15 cellular contexts compared by ENCODE assay signal in genomic region chr15:88681610-88682221, GRCh38. TPM values are rescaled to one million over a fixed set of nuclear protein-coding genes. Genes with fewer than 3 reads are reported as not detected.
DNase-seq lines count a peak whose midpoint lies in the region; ATAC-seq and TF ChIP-seq lines count a peak whose summit lies in the region.
"Had no signal": no experiment of that assay in that cellular context is flagged by ENCODE, and none has a peak within 500 bp of the region (broad histone marks: within the 10 kb centered on the region; RNA-seq: fewer than 3 reads in every experiment).

No MANE protein-coding gene starts in this region.

- no peaks in the 10 kb centered on the region for H3K79me1 ChIP-seq in neuronal stem cell (ENCODE audit: low read depth, low read length)

- no peak overlapping the region for H2AK5ac ChIP-seq in neuronal stem cell (ENCODE audit: low read depth, low read length)

- H2BK12ac ChIP-seq in neuronal stem cell (ENCODE audit: low read length), result no peak overlapping the region

- H3K36me3 ChIP-seq in right atrium auricular region (no peaks in the 10 kb centered on the region), neuronal stem cell (replicated peaks in 1 of 2; ENCODE audit: control insufficient read depth in 2 of 2, insufficient read depth in 2 of 2, low read length in 2 of 2) (no peaks in the 10 kb centered on the region)
- H3K36me3 ChIP-seq: tibial artery had no signal

- H4K91ac ChIP-seq in neuronal stem cell (ENCODE audit: low read depth, low read length, poor library complexity), result no peak overlapping the region

- no peak overlapping the region for H4K8ac ChIP-seq in neuronal stem cell (ENCODE audit: low read depth, low read length)

- H2BK120ac ChIP-seq in neuronal stem cell (ENCODE audit: low read depth, low read length), result no peak overlapping the region

- H3K9me3 ChIP-seq in right atrium auricular region (no peaks in the 10 kb centered on the region), neuronal stem cell (replicated peaks in 1 of 2; ENCODE audit: control insufficient read depth in 2 of 2, insufficient read depth in 1 of 2, low read depth in 1 of 2, low read length in 2 of 2) (no peaks in the 10 kb centered on the region)
- H3K9me3 ChIP-seq: tibial artery had no signal

- ATAC-seq in Right ventricle myocardium inferior, result peak; percentile 56
- ATAC-seq: activated CD8-positive, alpha-beta T cell treated with anti-CD3 and anti-CD28 coated beads for 36 hours; PC-3 had no signal

- intact Hi-C loops in Right ventricle myocardium inferior (cut with DNase I) (loop anchor here (10.0 kb wide), 1 partner anchor 133 kb away; no protein-coding TSS in a partner anchor), cardiac septum (cut with DNase I) (no loop called here)

- no peak overlapping the region for H2BK5ac ChIP-seq in neuronal stem cell (ENCODE audit: low read length)

- peak overlapping the region; percentile 69 for H3K23ac ChIP-seq in neuronal stem cell (ENCODE audit: low read depth, low read length, poor library complexity)

- no CpG with 5 or more reads among the region's 13 CpGs for WGBS in neuronal stem cell (ENCODE audit: extremely low coverage in 2 of 2, insufficient read length in 2 of 2, insufficient replicate concordance in 1 of 2), 2 donors

- H3K18ac ChIP-seq in neuronal stem cell (ENCODE audit: low read length), result peak overlapping the region; percentile 49

- no peak for DNase-seq in Right ventricle myocardium inferior (ENCODE audit: missing footprints)
- no peak for DNase-seq in cardiac septum (ENCODE audit: low spot score)
- DNase-seq in right atrium auricular region (ENCODE audit: low spot score), result peak; percentile 54
- DNase-seq in neuronal stem cell (ENCODE audit: low spot score), result no peak
- DNase-seq in CD1c-positive myeloid dendritic cell (ENCODE audit: extremely low spot score), result no peak
- no peak for DNase-seq in DMS79 treated with DMSO at 0.1 percent for 48 hours (lab: John Stamatoyannopoulos, UW)
- no peak for DNase-seq in activated CD4-positive, alpha-beta T cell treated with anti-CD3 and anti-CD28 coated beads for 4 hours
- no peak for DNase-seq in G401 (ENCODE audit: low spot score)
- DNase-seq: activated CD8-positive, alpha-beta T cell treated with anti-CD3 and anti-CD28 coated beads for 36 hours; CD4-positive, alpha-beta T cell; H9; NCI-H187 treated with DMSO at 0.1 percent for 48 hours; PC-3; retina; tibial artery had no signal

- no peak for TF ChIP-seq CTCF in right atrium auricular region (IDR thresholded peaks at IDR 0.05)

- no peak overlapping the region for H3K9ac ChIP-seq in neuronal stem cell (ENCODE audit: low read depth, low read length, poor library complexity)

- H2BK15ac ChIP-seq in neuronal stem cell (ENCODE audit: low read length), result no peak overlapping the region

- H3K4me2 ChIP-seq in neuronal stem cell (ENCODE audit: insufficient read depth, low read length, poor library complexity, severe bottlenecking), result no peak overlapping the region

- H3K4me1 ChIP-seq in right atrium auricular region (no peaks in the 10 kb centered on the region), neuronal stem cell (ENCODE audit: control insufficient read depth in 2 of 2, insufficient read depth in 1 of 2, low read depth in 1 of 2, low read length in 2 of 2) (no peaks in the 10 kb centered on the region)
- H3K4me1 ChIP-seq: tibial artery had no signal

- in situ Hi-C loops in G401 (cut with HindIII; ENCODE audit: low sequenced_read_pairs), result no loop called here

- no peaks in the 10 kb centered on the region for H3K27me3 ChIP-seq in right atrium auricular region
- H3K27me3 ChIP-seq in neuronal stem cell (ENCODE audit: control insufficient read depth in 3 of 3, insufficient read depth in 3 of 3, low read depth in 1 of 3, low read length in 3 of 3), result peaks cover 0 to 10% (median 0%) of the 10 kb centered on the region in 3 experiments
- H3K27me3 ChIP-seq: tibial artery had no signal

- no peak overlapping the region for H3K4ac ChIP-seq in neuronal stem cell (ENCODE audit: low read length)

- no peak overlapping the region for H2AFZ ChIP-seq in neuronal stem cell (ENCODE audit: low read length)

- H3K4me3 ChIP-seq in right atrium auricular region (no peak overlapping the region), neuronal stem cell (ENCODE audit: low read length in 2 of 2) (no peak overlapping the region)
- H3K4me3 ChIP-seq: tibial artery had no signal

- H3K27ac ChIP-seq in right atrium auricular region (no peak overlapping the region), neuronal stem cell (replicated peaks; ENCODE audit: low read length) (no peak overlapping the region)
- H3K27ac ChIP-seq: tibial artery had no signal

- peak overlapping the region; percentile 57 for H3K14ac ChIP-seq in neuronal stem cell (ENCODE audit: low read length)

RNA-seq across cellular contexts. Expression of gene ISG20, which starts 42.9 kb away (rescaled TPM):
- 1.8 TPM for total RNA-seq in Right ventricle myocardium inferior
- total RNA-seq in cardiac septum, result 3.9 TPM
- 10 to 100 TPM in 1 of 2 donors, 1 to 10 TPM in 1; 2.3 to 11.1 TPM for total RNA-seq in right atrium auricular region
- 2.1 TPM for polyA plus RNA-seq in neuronal stem cell (2013, experiment 1 of 2)
- polyA plus RNA-seq in neuronal stem cell (2013, experiment 2 of 2), result 1.6 TPM
- total RNA-seq in G401 (2014; rRNA removed; shearing (Covaris generic)), result 6.6 and 12.5 TPM in 2 replicates
